In genomic region chr12:111488798-111489197, GRCh38 we compare ENCODE assay signal across 24 cellular contexts.
"Had no signal": no experiment of that assay in that cellular context is flagged by ENCODE, and none has a peak within 500 bp of the region (broad histone marks: within the 10 kb centered on the region; RNA-seq: fewer than 3 reads in every experiment).

No MANE protein-coding gene starts in this region.

- H3K36me3 ChIP-seq: ovary, uterus had no signal

- H3K27me3 ChIP-seq: body of pancreas, cardiac muscle cell, ovary, right lobe of liver, stomach, suprapubic skin, transverse colon, uterus had no signal

- H3K4me3 Mint-ChIP-seq: activated CD4-positive, alpha-beta memory T cell treated with anti-CD3 and anti-CD28 coated beads for 36 hours; activated naive CD8-positive, alpha-beta T cell treated with anti-CD3 and anti-CD28 coated beads, Interleukin-2, amount 50 U/mL, for 24 hours; activated T-helper 1 cell treated with anti-CD3 and anti-CD28 coated beads, Interleukin-12 subunit alpha, Interleukin-12 subunit beta, Interleukin-2, Interleukin-4 antibody, amounts not matched to agents 30 ng/mL and 10 ng/mL and 1 ng/mL, durations not matched to agents 14 hours and 24 hours and 36 hours; dendritic cell treated with granulocyte-macrophage colony-stimulating factor and Interleukin-4, amounts not matched to agents 40 ng/mL and 50 ng/mL, for 4 days; natural killer cell; T-helper 17 cell had no signal

- H3K4me1 Mint-ChIP-seq: activated naive CD8-positive, alpha-beta T cell treated with anti-CD3 and anti-CD28 coated beads, Interleukin-2, amount 50 U/mL, for 24 hours; natural killer cell had no signal

- ATAC-seq: activated naive CD8-positive, alpha-beta T cell treated with anti-CD3 and anti-CD28 coated beads, Interleukin-2, amount 50 U/mL, for 24 hours; natural killer cell; T-helper 17 cell had no signal

- H3K27me3 Mint-ChIP-seq: activated CD4-positive, alpha-beta memory T cell treated with anti-CD3 and anti-CD28 coated beads for 36 hours; activated naive CD8-positive, alpha-beta T cell treated with anti-CD3 and anti-CD28 coated beads, Interleukin-2, amount 50 U/mL, for 24 hours; dendritic cell treated with granulocyte-macrophage colony-stimulating factor and Interleukin-4, amounts not matched to agents 40 ng/mL and 50 ng/mL, for 4 days; T-helper 17 cell had no signal

- H3K9me3 Mint-ChIP-seq: activated CD4-positive, alpha-beta memory T cell treated with anti-CD3 and anti-CD28 coated beads for 36 hours; activated naive CD8-positive, alpha-beta T cell treated with anti-CD3 and anti-CD28 coated beads, Interleukin-2, amount 50 U/mL, for 24 hours; activated T-helper 1 cell treated with anti-CD3 and anti-CD28 coated beads, Interleukin-12 subunit alpha, Interleukin-12 subunit beta, Interleukin-2, Interleukin-4 antibody, amounts not matched to agents 30 ng/mL and 10 ng/mL and 1 ng/mL, durations not matched to agents 14 hours and 24 hours and 36 hours; dendritic cell treated with granulocyte-macrophage colony-stimulating factor and Interleukin-4, amounts not matched to agents 40 ng/mL and 50 ng/mL, for 4 days; natural killer cell had no signal

- H3K27ac Mint-ChIP-seq: activated CD4-positive, alpha-beta memory T cell treated with anti-CD3 and anti-CD28 coated beads for 36 hours; activated naive CD8-positive, alpha-beta T cell treated with anti-CD3 and anti-CD28 coated beads, Interleukin-2, amount 50 U/mL, for 24 hours; activated T-helper 1 cell treated with anti-CD3 and anti-CD28 coated beads, Interleukin-12 subunit alpha, Interleukin-12 subunit beta, Interleukin-2, Interleukin-4 antibody, amounts not matched to agents 30 ng/mL and 10 ng/mL and 1 ng/mL, durations not matched to agents 14 hours and 24 hours and 36 hours; dendritic cell treated with granulocyte-macrophage colony-stimulating factor and Interleukin-4, amounts not matched to agents 40 ng/mL and 50 ng/mL, for 4 days; natural killer cell; T-helper 17 cell had no signal

- DNase-seq: activated CD4-positive, alpha-beta memory T cell treated with anti-CD3 and anti-CD28 coated beads for 36 hours; activated CD4-positive, alpha-beta T cell treated with anti-CD3 and anti-CD28 coated beads for 48 hours; activated gamma-delta T cell; activated naive CD4-positive, alpha-beta T cell treated with anti-CD3 and anti-CD28 coated beads, Interleukin-2, amount 50 U/mL, for 16 hours; activated naive CD8-positive, alpha-beta T cell treated with anti-CD3 and anti-CD28 coated beads, Interleukin-2, amount 50 U/mL, for 24 hours; effector CD4-positive, alpha-beta T cell; erythroblast; foreskin fibroblast; kidney; midbrain; natural killer cell; right lobe of liver; stimulated activated CD4-positive, alpha-beta T cell treated with anti-CD3 and anti-CD28 coated beads, Interleukin-1b, Interleukin-23, amount 100 ng/mL, for 48 hours; stomach; T-helper 17 cell; transverse colon had no signal

- H3K4me3 ChIP-seq: body of pancreas, cardiac muscle cell, ovary, right lobe of liver, skin epidermis, stomach, suprapubic skin, transverse colon, uterus had no signal

- H3K9me3 ChIP-seq: body of pancreas, ovary, right lobe of liver, stomach, suprapubic skin, transverse colon, uterus had no signal

- H3K27ac ChIP-seq: body of pancreas, cardiac muscle cell, ovary, right lobe of liver, skin epidermis, stomach, suprapubic skin, transverse colon, uterus had no signal

- H3K4me1 ChIP-seq: body of pancreas, right lobe of liver, suprapubic skin, transverse colon, uterus had no signal
